Comparison of ENCODE assay signal across 8 cellular contexts in genomic region chr10:87656431-87657072, GRCh38.
DNase-seq lines count a peak whose midpoint lies in the region; ATAC-seq and TF ChIP-seq lines count a peak whose summit lies in the region.

No MANE protein-coding gene starts in this region.

- POLR2A ChIA-PET in AG04449 (lab: Yijun Ruan, JAX): no interaction called here

- DNase-seq in AG04449 (ENCODE audit: low read depth, low spot score) (no peak), GM10266 (ENCODE audit: extremely low spot score) (peak; percentile 74), NCI-H2227 treated with DMSO at 0.1 percent for 48 hours (lab: John Stamatoyannopoulos, UW) (peak; percentile 8), memory B cell (ENCODE audit: low spot score in 2 of 2) (peak in 1 of 2 donors; percentile 25), NCI-H2029 treated with DMSO at 0.1 percent for 48 hours (lab: John Stamatoyannopoulos, UW) (no peak), GM19240 (ENCODE audit: insufficient read length, low spot score) (no peak)
- DNase-seq in central memory CD4-positive, alpha-beta T cell: peak; percentile 9

- no peaks in the 10 kb centered on the region for H3K36me3 Mint-ChIP-seq in memory B cell

- H3K27ac Mint-ChIP-seq in memory B cell: no peak overlapping the region

- H3K4me3 ChIP-seq in AG04449 (ENCODE audit: low read depth, low read length): no peak overlapping the region

- peaks cover 21% of the 10 kb centered on the region for H3K27me3 Mint-ChIP-seq in memory B cell

- H3K4me1 Mint-ChIP-seq in memory B cell: peaks cover 13% of the 10 kb centered on the region

- no peak overlapping the region for H3K4me3 Mint-ChIP-seq in memory B cell

- CTCF ChIA-PET in AG04449 (lab: Yijun Ruan, JAX): interaction anchor here (1.0 to 6.6 kb wide), 12 partner anchors 11 to 200 kb away, joined by 3 to 64 read pairs (median 4); no protein-coding TSS in a partner anchor

- TF ChIP-seq CTCF in AG04449 (IDR thresholded peaks at IDR 0.05; ENCODE audit: insufficient read depth, low read length, missing control alignments): peak; percentile 56
- TF ChIP-seq CTCF in GM10266 (IDR thresholded peaks at IDR 0.05; ENCODE audit: control insufficient read depth, insufficient read depth, low read depth, missing control alignments): peak; percentile 63

- H3K9me3 Mint-ChIP-seq in memory B cell: no peaks in the 10 kb centered on the region

- ATAC-seq in memory B cell (ENCODE audit: low read depth): peak; percentile 55
- no peak for ATAC-seq in GM18858 (IDR thresholded peaks at IDR 0.05; ENCODE audit: unreplicated experiment)

Comparison
In these comparisons a context has a peak if more than half of its experiments do, and no peak if none do; other contexts are left out.
1. DNase-seq: peak in GM10266 (single experiment), NCI-H2227 treated with DMSO at 0.1 percent for 48 hours (single experiment) and central memory CD4-positive, alpha-beta T cell (single experiment); none in AG04449 (single experiment), NCI-H2029 treated with DMSO at 0.1 percent for 48 hours (single experiment) and GM19240 (single experiment).